8 cellular contexts compared by ENCODE assay signal in genomic region chr14:32077081-32078029, GRCh38. TPM values are rescaled to one million over a fixed set of nuclear protein-coding genes. Genes with fewer than 3 reads are reported as not detected.
DNase-seq lines count a peak whose midpoint lies in the region; ATAC-seq, FAIRE-seq and TF ChIP-seq lines count a peak whose summit lies in the region.

TSS of gene ARHGAP5 (plus strand) at chr14:32077304. CDS start at chr14:32090670, 13,366 bp downstream.

- no peaks in the 10 kb centered on the region for H3K9me3 ChIP-seq in duodenal mucosa (ENCODE audit: control insufficient read depth in 1 of 2, low read length in 2 of 2)

- no peaks in the 10 kb centered on the region for H3K27me3 ChIP-seq in duodenal mucosa (ENCODE audit: control insufficient read depth in 1 of 2, insufficient read depth in 2 of 2, low read length in 2 of 2)

- H3K27ac ChIP-seq in duodenal mucosa (ENCODE audit: low read depth, low read length) = peak within 1 kb of the TSS; percentile 97

- ATAC-seq in HG02623 (IDR thresholded peaks at IDR 0.05; ENCODE audit: unreplicated experiment) = peak; percentile 39

- FAIRE-seq in GM12891 (lab: Jason Lieb, UNC) = peak; percentile 65

- DNase-seq in GM12891 (ENCODE audit: insufficient read length, low spot score) = peak; percentile 13
- DNase-seq in NCI-H2029 (lab: John Stamatoyannopoulos, UW) = peak; percentile 94
- peak; percentile 70 for DNase-seq in activated CD4-positive, alpha-beta T cell treated with anti-CD3 and anti-CD28 coated beads, Interleukin-2, amount 50 U/mL, for 1 hour
- peak; percentile 59 to 66 for DNase-seq in lung microvascular endothelial cell (ENCODE audit: low read depth in 2 of 2)
- DNase-seq in stimulated activated CD8-positive, alpha-beta memory T cell treated with anti-CD3 and anti-CD28 coated beads, Interleukin-12 subunit alpha, Interleukin-12 subunit beta, amount 100 ng/mL, for 4 hours (ENCODE audit: low read depth) = peak; percentile 51
- no peak for DNase-seq in amniotic stem cell (lab: John Stamatoyannopoulos, UW)

- peak within 1 kb of the TSS; percentile 93 to 100 for H3K9ac ChIP-seq in duodenal mucosa (ENCODE audit: low read depth in 1 of 2, low read length in 2 of 2)

- H3K4me1 ChIP-seq in duodenal mucosa (ENCODE audit: control insufficient read depth in 1 of 2, insufficient read depth in 2 of 2, low read length in 2 of 2) = peaks cover 24% of the 10 kb centered on the region in 2 donors

- peak within 1 kb of the TSS; percentile 95 to 98 for H3K4me3 ChIP-seq in duodenal mucosa (ENCODE audit: low read depth in 1 of 2, low read length in 2 of 2)

- H3K36me3 ChIP-seq in duodenal mucosa (ENCODE audit: control insufficient read depth in 1 of 2, insufficient read depth in 2 of 2, low read length in 2 of 2) = no peaks in the 10 kb centered on the region

- no peak for TF ChIP-seq POLR2A in GM12891 (IDR thresholded peaks at IDR 0.05; ENCODE audit: low read depth, low read length)

TF ChIP-seq in GM12891, 5 proteins besides CTCF, POLR2A, EP300 and RAD21:
- no peak for TF ChIP-seq POU2F2 (IDR thresholded peaks at IDR 0.05; ENCODE audit: low read depth, low read length)
- no peak for TF ChIP-seq TAF1 (IDR thresholded peaks at IDR 0.05; ENCODE audit: low read depth, low read length)
- no peak for TF ChIP-seq SPI1 (IDR thresholded peaks at IDR 0.05; ENCODE audit: low read depth, low read length)
- no peak for TF ChIP-seq PAX5 (IDR thresholded peaks at IDR 0.05; ENCODE audit: insufficient read depth, low read length, severe bottlenecking)
- no peak for TF ChIP-seq POLR2AphosphoS5 (IDR thresholded peaks at IDR 0.05; ENCODE audit: low read depth, low read length)
TF ChIP-seq in GM12891: peak in this region for 0.

RNA-seq across cellular contexts. Expression of gene ARHGAP5, which starts in this region (rescaled TPM):
- polyA plus RNA-seq in GM12891 (2012; ENCODE audit: low read depth, missing spikeins) = 1.6 TPM
- 21.4 and 23.2 TPM in 2 replicates for total RNA-seq in lung microvascular endothelial cell
